ENCODE assay signal across 1 cellular context in genomic region chrX:48960291-48960690, GRCh38.
TF ChIP-seq lines count a peak whose summit lies in the region.

No MANE protein-coding gene starts in this region.

TF ChIP-seq in K562, 482 proteins besides CTCF, POLR2A, EP300 and RAD21:
- TF ChIP-seq BCL6 (CRISPR knock-in tag; IDR thresholded peaks at IDR 0.05): no peak
- no peak for TF ChIP-seq ZNF445 (CRISPR knock-in tag; IDR thresholded peaks at IDR 0.05; ENCODE audit: low read depth)
